In genomic region chr6:35297541-35298481, GRCh38 we compare ENCODE assay signal across 8 cellular contexts. TPM values are rescaled to one million over a fixed set of nuclear protein-coding genes. Genes with fewer than 3 reads are reported as not detected.
DNase-seq lines count a peak whose midpoint lies in the region; ATAC-seq and TF ChIP-seq lines count a peak whose summit lies in the region.

Gene DEF6, plus strand, starts transcription at chr6:35297818. Its CDS starts 39 bp downstream, at chr6:35297857.

- TF ChIP-seq CTCF in coronary artery (IDR thresholded peaks at IDR 0.05) (peak; percentile 12), lower leg skin (IDR thresholded peaks at IDR 0.05) (peak in 1 of 3 donors; percentile 41)

- WGBS in lower leg skin, 2 donors = 15 to 32% methylated on average over 6 to 12 of the region's 36 CpGs

- H3K27ac ChIP-seq in coronary artery = peak within 1 kb of the TSS in 1 of 2 donors; percentile 62

- TF ChIP-seq POLR2A in lower leg skin (IDR thresholded peaks at IDR 0.05) = no peak

- ATAC-seq in GM18870 (IDR thresholded peaks at IDR 0.05; ENCODE audit: unreplicated experiment) (peak; percentile 73), HG03139 (IDR thresholded peaks at IDR 0.05; ENCODE audit: unreplicated experiment) (peak; percentile 77)

- H3K4me3 ChIP-seq in coronary artery (peak within 1 kb of the TSS; percentile 65), lower leg skin (ENCODE audit: low read depth, poor library complexity, severe bottlenecking) (peak within 1 kb of the TSS; percentile 30)

- DNase-seq in AG08396 (ENCODE audit: low spot score) = peak; percentile 69
- DNase-seq in NCI-H460 (ENCODE audit: extremely low read depth, low read depth) = peak; percentile 70
- peak; percentile 92 for DNase-seq in activated CD4-positive, alpha-beta T cell treated with anti-CD3 and anti-CD28 coated beads for 48 hours
- no peak for DNase-seq in coronary artery (ENCODE audit: low spot score)
- peak; percentile 80 to 95 for DNase-seq in lower leg skin (ENCODE audit: low spot score in 2 of 2)
- peak; percentile 64 to 81 (median 80) for DNase-seq in stimulated activated CD4-positive, alpha-beta T cell treated with anti-CD3 and anti-CD28 coated beads, TNF-alpha, amount 100 ng/mL, for 4 hours (ENCODE audit: low read depth in 3 of 3)

- intact Hi-C loops in lower leg skin (cut with DNase I; ENCODE audit: low total_unique reads) = loop anchor here (2.0 kb wide), 1 partner anchor 437 kb away; no protein-coding TSS in a partner anchor

RNA-seq across cellular contexts. Expression of gene DEF6, which starts in this region (rescaled TPM):
- total RNA-seq in NCI-H460 (2014; rRNA removed; shearing (Covaris generic)) = 2.1 and 2.7 TPM in 2 replicates
- 8.5 and 11.5 TPM in 2 replicates for polyA plus RNA-seq in NCI-H460 (2014; cell fraction: nucleus; rRNA removed)
- 10 to 100 TPM; 30.1 to 53.3 (median 39.4) TPM for total RNA-seq in lower leg skin
